ENCODE assay signal across 10 cellular contexts in genomic region chr1:91617242-91617837, GRCh38.
DNase-seq lines count a peak whose midpoint lies in the region; ATAC-seq, FAIRE-seq and TF ChIP-seq lines count a peak whose summit lies in the region.
"Had no signal": no experiment of that assay in that cellular context is flagged by ENCODE, and none has a peak within 500 bp of the region (broad histone marks: within the 10 kb centered on the region; RNA-seq: fewer than 3 reads in every experiment).

No MANE protein-coding gene starts in this region.

- no peaks in the 10 kb centered on the region for H3K36me3 Mint-ChIP-seq in CD4-positive, alpha-beta memory T cell
- no peaks in the 10 kb centered on the region for H3K36me3 Mint-ChIP-seq in HFFc6 (ENCODE audit: low read depth)

- H3K79me2 ChIP-seq in GM12878 (ENCODE audit: control insufficient read depth, insufficient read depth, low read length), result no peaks in the 10 kb centered on the region

- ATAC-seq in GM12878 (0 out of 3 replicates have a peak, but pooled peaks have one; percentile 41), lower lobe of right lung (peak; percentile 65 to 86)

- TF ChIP-seq RAD21 in GM12878 (IDR thresholded peaks at IDR 0.05; ENCODE audit: insufficient read depth, low read depth, low read length), result peak; percentile 62

- TF ChIP-seq EP300 in GM12878 (IDR thresholded peaks at IDR 0.05; ENCODE audit: borderline replicate concordance in 1 of 2, control insufficient read depth in 1 of 2, low read depth in 2 of 2, low read length in 2 of 2), result no peak

- H3K9ac ChIP-seq in GM12878 (ENCODE audit: control insufficient read depth, insufficient read depth, low read length), result no peak overlapping the region

- no TSS peak for BruUV-seq in GM12878 (replicated peaks; lab: Mats Ljungman, UMichigan)

- H3K4me2 ChIP-seq in GM12878 (ENCODE audit: control insufficient read depth, insufficient read depth), result no peak overlapping the region

- TF ChIP-seq CTCF in LNCaP clone FGC (IDR thresholded peaks at IDR 0.05; ENCODE audit: control insufficient read depth, extremely low read depth, insufficient read depth) (peak; percentile 74), GM12878 (IDR thresholded peaks at IDR 0.05 in 2 of 3, conservative IDR thresholded peaks at IDR 0.05 in 1 of 3; ENCODE audit: control insufficient read depth in 2 of 3, extremely low read depth in 1 of 3, insufficient read depth in 1 of 3, low read depth in 3 of 3, low read length in 3 of 3) (peak; percentile 14 to 28 (median 27); a peak in 4 of 6 replicates), lower lobe of right lung (IDR thresholded peaks at IDR 0.05) (peak; percentile 24), HFFc6 (IDR thresholded peaks at IDR 0.05) (no peak)

- H3K27me3 Mint-ChIP-seq in CD4-positive, alpha-beta memory T cell, result peaks cover 0 to 2% of the 10 kb centered on the region in 2 donors
- peaks cover 1% of the 10 kb centered on the region; the same call in 1 of the 2 replicates for H3K27me3 Mint-ChIP-seq in HFFc6 (ENCODE audit: insufficient read depth)

- H3K9me3 Mint-ChIP-seq in CD4-positive, alpha-beta memory T cell, result peaks cover 0 to 2% (median 0%) of the 10 kb centered on the region in 8 donors
- H3K9me3 Mint-ChIP-seq in HFFc6, result no peaks in the 10 kb centered on the region
- H3K9me3 Mint-ChIP-seq: activated B cell treated with CpG ODN at 0.5 μM for 24 hours had no signal

- RAD21 ChIA-PET in GM12878 (lab: Charles Lee; ENCODE audit: unreplicated experiment), result no interaction called here

- H4K20me1 ChIP-seq in GM12878 (ENCODE audit: control insufficient read depth, insufficient read depth), result no peaks in the 10 kb centered on the region

- no peaks in the 10 kb centered on the region for H3K36me3 ChIP-seq in GM12878 (ENCODE audit: control insufficient read depth in 2 of 2, insufficient read depth in 2 of 2, low read length in 1 of 2)
- H3K36me3 ChIP-seq in lower lobe of right lung, result no peaks in the 10 kb centered on the region
- no peaks in the 10 kb centered on the region for H3K36me3 ChIP-seq in CD4-positive, alpha-beta memory T cell (ENCODE audit: insufficient read depth, low read length)

- H3K27ac Mint-ChIP-seq in CD4-positive, alpha-beta memory T cell, result no peak overlapping the region
- H3K27ac Mint-ChIP-seq in HFFc6, result no peak overlapping the region
- H3K27ac Mint-ChIP-seq: activated B cell treated with CpG ODN at 0.5 μM for 24 hours had no signal

- H3K4me3 Mint-ChIP-seq in CD4-positive, alpha-beta memory T cell, result no peak overlapping the region
- no peak overlapping the region for H3K4me3 Mint-ChIP-seq in HFFc6
- H3K4me3 Mint-ChIP-seq: activated B cell treated with CpG ODN at 0.5 μM for 24 hours had no signal

- H3K27me3 ChIP-seq in GM12878 (replicated peaks in 1 of 2; ENCODE audit: control insufficient read depth in 2 of 2, insufficient read depth in 2 of 2, low read length in 1 of 2) (0 out of 4 replicates have a peak, but pooled peaks cover 0 to 3% of the 10 kb centered on the region in 2 experiments), lower lobe of right lung (ENCODE audit: low read depth) (no peaks in the 10 kb centered on the region)
- no peaks in the 10 kb centered on the region for H3K27me3 ChIP-seq in CD4-positive, alpha-beta memory T cell (ENCODE audit: insufficient read depth, low read length)

- H3K4me1 ChIP-seq in GM12878 (ENCODE audit: control insufficient read depth, insufficient read depth, low read length), result no peaks in the 10 kb centered on the region
- H3K4me1 ChIP-seq in lower lobe of right lung, result no peaks in the 10 kb centered on the region
- no peaks in the 10 kb centered on the region for H3K4me1 ChIP-seq in CD4-positive, alpha-beta memory T cell (ENCODE audit: insufficient read depth, low read length)

- H3K27ac ChIP-seq in GM12878 (ENCODE audit: control insufficient read depth, insufficient read depth), result no peak overlapping the region
- H3K27ac ChIP-seq in lower lobe of right lung, result no peak overlapping the region
- H3K27ac ChIP-seq in CD4-positive, alpha-beta memory T cell (ENCODE audit: low read depth, low read length), result no peak overlapping the region

- H2AFZ ChIP-seq in GM12878 (ENCODE audit: control insufficient read depth, low read depth, low read length), result no peak overlapping the region

- intact Hi-C loops in GM12878 (cut with micrococcal nuclease; ENCODE audit: unreplicated experiment), result no loop called here
- intact Hi-C loops in lower lobe of right lung (cut with DNase I), result no loop called here
- intact Hi-C loops in CD4-positive, alpha-beta memory T cell (cut with micrococcal nuclease), result no loop called here

- in situ Hi-C loops in G401 (cut with HindIII; ENCODE audit: low sequenced_read_pairs), result no loop called here
- in situ Hi-C loops in GM12878 (cut with MboI), result no loop called here

- SMC1A ChIA-PET in GM12878 (lab: Charles Lee; ENCODE audit: uncharacterized antibody, unreplicated experiment), result no interaction called here

- peak; percentile 83 for DNase-seq in G401 (ENCODE audit: low spot score)
- peak; percentile 19 for DNase-seq in LNCaP clone FGC (ENCODE audit: low read depth)
- DNase-seq in GM12878 (ENCODE audit: low read depth, low spot score), result no peak
- peak; percentile 55 for DNase-seq in lower lobe of right lung
- no peak for DNase-seq in CD4-positive, alpha-beta memory T cell
- DNase-seq in globus pallidus (ENCODE audit: low spot score), result no peak
- DNase-seq in GM03348 (ENCODE audit: low spot score), result no peak
- DNase-seq in HFFc6, result no peak
- DNase-seq: activated B cell treated with CpG ODN at 0.5 μM for 24 hours had no signal

- CTCF ChIA-PET in GM12878 (lab: Yijun Ruan, JAX), result no interaction called here
- CTCF ChIA-PET in CD4-positive, alpha-beta memory T cell (lab: Charles Lee; ENCODE audit: partially characterized antibody), result interaction anchor here (1.4 kb wide), 1 partner anchor 11 kb away, joined by 5 read pairs; no protein-coding TSS in a partner anchor

- no peak for FAIRE-seq in GM12878 (lab: Jason Lieb, UNC)
- FAIRE-seq: G401.6 had no signal

- H3K4me1 Mint-ChIP-seq in CD4-positive, alpha-beta memory T cell, result peaks cover 0 to 6% (median 1%) of the 10 kb centered on the region in 4 donors
- peaks cover 33% of the 10 kb centered on the region for H3K4me1 Mint-ChIP-seq in HFFc6 (ENCODE audit: low read depth)
- H3K4me1 Mint-ChIP-seq: activated B cell treated with CpG ODN at 0.5 μM for 24 hours had no signal

- POLR2A ChIA-PET in GM12878 (lab: Charles Lee), result no interaction called here
- POLR2A ChIA-PET in CD4-positive, alpha-beta memory T cell (lab: Charles Lee; ENCODE audit: partially characterized antibody), result no interaction called here

- no peak for TF ChIP-seq POLR2A in GM12878 (IDR thresholded peaks at IDR 0.05; ENCODE audit: low read depth, low read length)

- 43% methylated on average over 6 of the region's 6 CpGs for WGBS in GM12878 (ENCODE audit: insufficient coverage, insufficient replicate concordance, low lambda C conversion rate, missing lambda C conversion rate)

- no peaks in the 10 kb centered on the region for H3K9me3 ChIP-seq in GM12878 (replicated peaks; ENCODE audit: control insufficient read depth, insufficient read depth, low read length)
- no peaks in the 10 kb centered on the region for H3K9me3 ChIP-seq in lower lobe of right lung
- no peaks in the 10 kb centered on the region for H3K9me3 ChIP-seq in CD4-positive, alpha-beta memory T cell (ENCODE audit: control insufficient read depth in 1 of 2, low read length in 2 of 2)

- H3K4me3 ChIP-seq in LNCaP clone FGC (ENCODE audit: low read depth, low read length), result no peak overlapping the region
- H3K4me3 ChIP-seq in GM12878, result no peak overlapping the region
- H3K4me3 ChIP-seq in lower lobe of right lung, result no peak overlapping the region
- H3K4me3 ChIP-seq in CD4-positive, alpha-beta memory T cell (ENCODE audit: low read length in 2 of 2), result no peak overlapping the region

TF ChIP-seq in GM12878, 131 proteins besides CTCF, POLR2A, EP300 and RAD21:
- TF ChIP-seq NR2C2 (IDR thresholded peaks at IDR 0.05; ENCODE audit: borderline replicate concordance, control insufficient read depth, insufficient read length, low read depth) (no peak), SIX5 (IDR thresholded peaks at IDR 0.05; ENCODE audit: low read depth, low read length, severe bottlenecking) (no peak), ASH2L (IDR thresholded peaks at IDR 0.05; ENCODE audit: borderline replicate concordance, low read depth) (no peak), IKZF2 (IDR thresholded peaks at IDR 0.05) (no peak), FOXK2 (IDR thresholded peaks at IDR 0.05) (no peak), ATF7 (IDR thresholded peaks at IDR 0.05; ENCODE audit: low read depth) (no peak), SMC3 (IDR thresholded peaks at IDR 0.05; ENCODE audit: borderline replicate concordance, low read length) (peak; percentile 36; the same call in 1 of the 2 replicates)
TF ChIP-seq in GM12878: peak in this region for 1.

Comparison
In these comparisons a context has a peak if more than half of its experiments do, and no peak if none do; other contexts are left out.
1. DNase-seq: peak in G401 (single experiment), LNCaP clone FGC (single experiment) and lower lobe of right lung (single experiment); none in GM12878 (single experiment), CD4-positive, alpha-beta memory T cell (0 of 5), globus pallidus (single experiment), GM03348 (single experiment) and HFFc6 (single experiment).